Comparison of ENCODE assay signal across 8 cellular contexts in genomic region chr1:22053861-22054770, GRCh38. TPM values are rescaled to one million over a fixed set of nuclear protein-coding genes. Genes with fewer than 3 reads are reported as not detected.
A peak's percentile ranks its signal among the peaks of the same experiment; 100 is the strongest.
DNase-seq lines count a peak whose midpoint lies in the region; ATAC-seq and TF ChIP-seq lines count a peak whose summit lies in the region.

No MANE protein-coding gene starts in this region.

- H4K20me1 ChIP-seq in DOHH2 (ENCODE audit: control insufficient read depth, insufficient read depth, low read depth, low read length), result peaks cover 39% of the 10 kb centered on the region

- H3K79me1 ChIP-seq in neuronal stem cell (ENCODE audit: low read depth, low read length), result peaks cover 2% of the 10 kb centered on the region

- no peaks in the 10 kb centered on the region for H3F3A ChIP-seq in DOHH2 (ENCODE audit: control insufficient read depth, insufficient read depth)

- H3K79me2 ChIP-seq in DOHH2 (ENCODE audit: control insufficient read depth, low read length), result peaks cover 65% of the 10 kb centered on the region

- no peak overlapping the region for H2AFZ ChIP-seq in neuronal stem cell (ENCODE audit: low read length)

- ATAC-seq in HG03045 (IDR thresholded peaks at IDR 0.05; ENCODE audit: unreplicated experiment) (no peak), GM19452 (IDR thresholded peaks at IDR 0.05; ENCODE audit: unreplicated experiment) (no peak)

- H3K4me3 ChIP-seq in DOHH2 (ENCODE audit: low read length) (peak overlapping the region; percentile 84), neuronal stem cell (ENCODE audit: low read length in 2 of 2) (peak overlapping the region; percentile 94 to 98)
- peak overlapping the region; percentile 87 for H3K4me3 ChIP-seq in effector memory CD4-positive, alpha-beta T cell (ENCODE audit: insufficient read depth, low read depth, low read length, poor library complexity, severe bottlenecking)

- H3K4me2 ChIP-seq in DOHH2 (ENCODE audit: low read length) (peak overlapping the region; percentile 94), neuronal stem cell (ENCODE audit: insufficient read depth, low read length, poor library complexity, severe bottlenecking) (peak overlapping the region; percentile 80)

- no peaks in the 10 kb centered on the region for H3K9me3 ChIP-seq in DOHH2 (ENCODE audit: control insufficient read depth, insufficient read depth, low read length)
- no peaks in the 10 kb centered on the region for H3K9me3 ChIP-seq in effector memory CD4-positive, alpha-beta T cell (ENCODE audit: control insufficient read depth, low read length)
- H3K9me3 ChIP-seq in neuronal stem cell (replicated peaks in 1 of 2; ENCODE audit: control insufficient read depth in 2 of 2, insufficient read depth in 1 of 2, low read depth in 1 of 2, low read length in 2 of 2), result peaks cover 0 to 9% of the 10 kb centered on the region in 2 donors

- no peak overlapping the region for H4K91ac ChIP-seq in neuronal stem cell (ENCODE audit: low read depth, low read length, poor library complexity)

- H2BK5ac ChIP-seq in neuronal stem cell (ENCODE audit: low read length), result no peak overlapping the region

- H3K27me3 ChIP-seq in DOHH2 (ENCODE audit: control insufficient read depth, low read length) (no peaks in the 10 kb centered on the region), neuronal stem cell (ENCODE audit: control insufficient read depth in 3 of 3, insufficient read depth in 3 of 3, low read depth in 1 of 3, low read length in 3 of 3) (no peaks in the 10 kb centered on the region)
- H3K27me3 ChIP-seq in effector memory CD4-positive, alpha-beta T cell (replicated peaks; ENCODE audit: control insufficient read depth, insufficient read depth, low read length, poor library complexity, severe bottlenecking), result no peaks in the 10 kb centered on the region

- H3K4me1 ChIP-seq in DOHH2 (ENCODE audit: control insufficient read depth, low read length) (peaks cover 48% of the 10 kb centered on the region), neuronal stem cell (ENCODE audit: control insufficient read depth in 2 of 2, insufficient read depth in 1 of 2, low read depth in 1 of 2, low read length in 2 of 2) (peaks cover 4 to 6% of the 10 kb centered on the region in 2 donors)
- H3K4me1 ChIP-seq in effector memory CD4-positive, alpha-beta T cell (ENCODE audit: control insufficient read depth, insufficient read depth, low read length, poor library complexity, severe bottlenecking), result peaks cover 40% of the 10 kb centered on the region

- no peak overlapping the region for H3K18ac ChIP-seq in neuronal stem cell (ENCODE audit: low read length)

- TF ChIP-seq CTCF in DOHH2 (IDR thresholded peaks at IDR 0.05; ENCODE audit: low read depth, low read length, poor library complexity, severe bottlenecking), result no peak

- H3K27ac ChIP-seq in DOHH2 (ENCODE audit: low read depth, low read length), result peak overlapping the region; percentile 6; the same call in 1 of the 2 replicates
- peak overlapping the region; percentile 99 for H3K27ac ChIP-seq in effector memory CD4-positive, alpha-beta T cell (ENCODE audit: insufficient read depth, low read length, poor library complexity, severe bottlenecking)
- peak overlapping the region; percentile 94 for H3K27ac ChIP-seq in neuronal stem cell (replicated peaks; ENCODE audit: low read length)

- DNase-seq in NCI-H748 (lab: John Stamatoyannopoulos, UW; ENCODE audit: unreplicated experiment) (peak; percentile 48), neuronal stem cell (ENCODE audit: low spot score) (no peak), NCI-H82 treated with DMSO at 0.1 percent for 48 hours (lab: John Stamatoyannopoulos, UW; ENCODE audit: unreplicated experiment) (no peak), GOT3 (lab: John Stamatoyannopoulos, UW) (no peak)
- no peak for DNase-seq in effector memory CD4-positive, alpha-beta T cell

- no peak overlapping the region for H3K9ac ChIP-seq in neuronal stem cell (ENCODE audit: low read depth, low read length, poor library complexity)

- H2BK15ac ChIP-seq in neuronal stem cell (ENCODE audit: low read length), result no peak overlapping the region

- no peak overlapping the region for H3K4ac ChIP-seq in neuronal stem cell (ENCODE audit: low read length)

- no peak overlapping the region for H4K8ac ChIP-seq in neuronal stem cell (ENCODE audit: low read depth, low read length)

- H2AK5ac ChIP-seq in neuronal stem cell (ENCODE audit: low read depth, low read length), result no peak overlapping the region

- no peak overlapping the region for H3K14ac ChIP-seq in neuronal stem cell (ENCODE audit: low read length)

- H3K36me3 ChIP-seq in DOHH2 (ENCODE audit: control insufficient read depth, low read length) (peaks cover 44% of the 10 kb centered on the region), neuronal stem cell (replicated peaks in 1 of 2; ENCODE audit: control insufficient read depth in 2 of 2, insufficient read depth in 2 of 2, low read length in 2 of 2) (peaks cover 2 to 44% of the 10 kb centered on the region in 2 donors)
- peaks cover 5% of the 10 kb centered on the region for H3K36me3 ChIP-seq in effector memory CD4-positive, alpha-beta T cell (ENCODE audit: control insufficient read depth, insufficient read depth, low read length)

- H2BK120ac ChIP-seq in neuronal stem cell (ENCODE audit: low read depth, low read length), result no peak overlapping the region

- H3K23ac ChIP-seq in neuronal stem cell (ENCODE audit: low read depth, low read length, poor library complexity), result no peak overlapping the region

- H2BK12ac ChIP-seq in neuronal stem cell (ENCODE audit: low read length), result no peak overlapping the region

- no peaks in the 10 kb centered on the region for H3K9me2 ChIP-seq in DOHH2 (replicated peaks; ENCODE audit: control insufficient read depth, low read length)

- WGBS in neuronal stem cell (ENCODE audit: extremely low coverage in 2 of 2, insufficient read length in 2 of 2, insufficient replicate concordance in 1 of 2), 2 donors, result no CpG with 5 or more reads among the region's 19 CpGs

RNA-seq across cellular contexts. Expression of gene CDC42, which starts 1.6 kb away (rescaled TPM):
- polyA plus RNA-seq in neuronal stem cell (2013, experiment 1 of 2), result 207 TPM
- polyA plus RNA-seq in neuronal stem cell (2013, experiment 2 of 2), result 210 TPM

RNA-seq across cellular contexts. Expression of gene CELA3A, which starts 52.7 kb away (rescaled TPM):
- not detected for polyA plus RNA-seq in neuronal stem cell (2013, experiment 1 of 2)
- not detected for polyA plus RNA-seq in neuronal stem cell (2013, experiment 2 of 2)

Comparison
In these comparisons a context has a peak if more than half of its experiments do, and no peak if none do; other contexts are left out.
1. H3K27ac ChIP-seq: peak in every context shown above with its lines; median percentile 99 in effector memory CD4-positive, alpha-beta T cell; 94 in neuronal stem cell; 6 in DOHH2.